Comparison of ENCODE assay signal across 8 cellular contexts in the genomic region with DNA sequence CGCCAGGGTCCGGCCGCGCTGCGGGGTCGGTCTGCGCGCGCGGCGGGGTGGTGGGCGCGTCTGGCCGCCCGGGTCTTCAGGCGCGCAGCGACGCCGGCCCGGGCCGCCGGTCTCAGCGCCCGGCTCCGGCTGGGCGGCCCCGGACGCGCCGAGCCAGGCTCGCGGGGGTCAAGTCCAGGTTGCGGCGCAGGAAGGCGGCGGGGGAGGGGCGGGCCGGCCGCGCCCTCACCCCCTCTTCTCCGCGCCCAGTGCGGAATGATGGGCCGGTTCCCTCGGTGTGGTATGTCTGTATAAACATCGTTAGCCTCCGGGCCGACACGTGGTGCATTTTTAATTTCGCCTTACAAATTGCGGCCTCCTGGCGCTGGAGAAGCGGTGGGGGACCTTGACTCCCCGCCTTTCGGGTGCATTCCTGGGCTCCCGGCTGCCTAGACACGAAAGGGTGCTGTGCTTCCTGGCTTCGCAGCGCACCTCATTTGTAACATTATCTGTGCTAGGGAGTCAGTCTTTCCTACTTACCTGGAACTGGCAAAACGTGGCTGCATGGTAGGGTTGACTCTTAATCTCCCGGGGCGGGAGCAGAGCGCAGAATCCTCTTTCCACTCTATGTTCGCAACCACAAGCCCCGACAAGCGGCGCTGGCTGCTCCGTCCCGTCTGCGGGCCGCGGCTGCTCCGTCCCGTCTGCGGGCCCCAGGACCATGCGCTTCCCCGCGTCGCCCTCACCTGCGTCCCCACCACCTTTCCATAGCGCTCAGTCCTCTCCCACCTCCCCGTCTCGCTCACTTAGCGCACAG.
A peak's percentile ranks its signal among the peaks of the same experiment; 100 is the strongest.
DNase-seq lines count a peak whose midpoint lies in the region; ATAC-seq, FAIRE-seq and TF ChIP-seq lines count a peak whose summit lies in the region.

No MANE protein-coding gene starts in this region.

- H4K20me1 ChIP-seq in PC-3 (ENCODE audit: low read length), result no peaks in the 10 kb centered on the region

- H3K27me3 Mint-ChIP-seq in CD4-positive, CD25-positive, alpha-beta regulatory T cell, result peaks cover 57% of the 10 kb centered on the region
- H3K27me3 Mint-ChIP-seq in natural killer cell (ENCODE audit: low read depth in 2 of 2), result no peaks in the 10 kb centered on the region

- H3K79me2 ChIP-seq in PC-3 (ENCODE audit: low read length), result peaks cover 5% of the 10 kb centered on the region; the same call in 1 of the 2 replicates

- H3K9me2 ChIP-seq in PC-3 (replicated peaks; ENCODE audit: low read length), result no peaks in the 10 kb centered on the region

- ATAC-seq in CD4-positive, CD25-positive, alpha-beta regulatory T cell (ENCODE audit: low read depth in 2 of 2), result no peak
- ATAC-seq in PC-3 (peak; percentile 70), esophagus mucosa (peak; percentile 80), natural killer cell (peak in 1 of 3 donors; percentile 3), HG02970 (IDR thresholded peaks at IDR 0.05; ENCODE audit: low FRiP score, unreplicated experiment) (no peak)

- peak in 1 of 3 donors; percentile 2 for DNase-seq in CD4-positive, CD25-positive, alpha-beta regulatory T cell
- peak; percentile 77 for DNase-seq in PC-3
- peak; percentile 34 for DNase-seq in natural killer cell
- DNase-seq in stimulated activated CD4-positive, alpha-beta T cell treated with anti-CD3 and anti-CD28 coated beads, Interleukin-15, amount 100 ng/mL, for 24 hours, result no peak
- no peak for DNase-seq in NCI-H446 (lab: John Stamatoyannopoulos, UW)
- DNase-seq in frontal cortex (ENCODE audit: low spot score in 2 of 2), result no peak

- H3K9ac ChIP-seq in PC-3 (ENCODE audit: low read length), result peak overlapping the region; percentile 82

- H3K4me1 Mint-ChIP-seq in CD4-positive, CD25-positive, alpha-beta regulatory T cell, result peaks cover 0 to 27% (median 0%) of the 10 kb centered on the region in 4 donors
- peaks cover 65% of the 10 kb centered on the region in 2 donors for H3K4me1 Mint-ChIP-seq in natural killer cell

- H3K4me3 ChIP-seq in CD4-positive, CD25-positive, alpha-beta regulatory T cell (ENCODE audit: low read depth, low read length), result no peak overlapping the region
- peak overlapping the region; percentile 65 for H3K4me3 ChIP-seq in PC-3 (ENCODE audit: low read length)

- TF ChIP-seq CTCF in PC-3 (conservative IDR thresholded peaks at IDR 0.05; ENCODE audit: low read depth, low read length) (no peak), natural killer cell (IDR thresholded peaks at IDR 0.05) (no peak)

- no peaks in the 10 kb centered on the region for H3K9me3 ChIP-seq in CD4-positive, CD25-positive, alpha-beta regulatory T cell (ENCODE audit: control insufficient read depth in 2 of 2, low read length in 2 of 2)
- no peaks in the 10 kb centered on the region for H3K9me3 ChIP-seq in PC-3 (ENCODE audit: low read length)

- peak overlapping the region; percentile 73 to 86 (median 74) for H3K27ac Mint-ChIP-seq in CD4-positive, CD25-positive, alpha-beta regulatory T cell
- H3K27ac Mint-ChIP-seq in natural killer cell, result peak overlapping the region; percentile 92 to 97

- peaks cover 16% of the 10 kb centered on the region for H3K27me3 ChIP-seq in CD4-positive, CD25-positive, alpha-beta regulatory T cell (ENCODE audit: control insufficient read depth, insufficient read depth, low read length)
- no peaks in the 10 kb centered on the region for H3K27me3 ChIP-seq in PC-3 (ENCODE audit: low read length)

- H3K4me3 Mint-ChIP-seq in CD4-positive, CD25-positive, alpha-beta regulatory T cell, result peak overlapping the region; percentile 38 to 84 (median 76)
- H3K4me3 Mint-ChIP-seq in natural killer cell, result peak overlapping the region; percentile 92

- peak overlapping the region; percentile 86 for H3K4me2 ChIP-seq in PC-3 (ENCODE audit: low read length)

- FAIRE-seq in frontal cortex (lab: Jason Lieb, UNC), result no peak

- POLR2A ChIA-PET in PC-3 (lab: Charles Lee; ENCODE audit: unreplicated experiment), result interaction anchor here (0.7 kb wide), 1 partner anchor 51 kb away, joined by 4 read pairs; no protein-coding TSS in a partner anchor

- no peak overlapping the region for H3K27ac ChIP-seq in CD4-positive, CD25-positive, alpha-beta regulatory T cell (ENCODE audit: insufficient read depth, low read length, poor library complexity, severe bottlenecking)
- H3K27ac ChIP-seq in PC-3 (ENCODE audit: low read length), result peak overlapping the region; percentile 62

- peaks cover 4% of the 10 kb centered on the region for H3K4me1 ChIP-seq in CD4-positive, CD25-positive, alpha-beta regulatory T cell (ENCODE audit: control insufficient read depth, insufficient read depth, low read length, poor library complexity, severe bottlenecking)
- peaks cover 67% of the 10 kb centered on the region for H3K4me1 ChIP-seq in PC-3 (ENCODE audit: insufficient read depth, low read length)

- H3K36me3 Mint-ChIP-seq in CD4-positive, CD25-positive, alpha-beta regulatory T cell, result no peaks in the 10 kb centered on the region
- no peaks in the 10 kb centered on the region for H3K36me3 Mint-ChIP-seq in natural killer cell

- no peaks in the 10 kb centered on the region for H3K36me3 ChIP-seq in CD4-positive, CD25-positive, alpha-beta regulatory T cell (ENCODE audit: control insufficient read depth, insufficient read depth, low read length)
- no peaks in the 10 kb centered on the region for H3K36me3 ChIP-seq in PC-3 (ENCODE audit: low read depth, low read length)

- no peaks in the 10 kb centered on the region for H3F3A ChIP-seq in PC-3 (ENCODE audit: low read length, unreplicated experiment)

- peak overlapping the region; percentile 73 for H2AFZ ChIP-seq in PC-3 (ENCODE audit: low read length)

- TSS peak; percentile 57 for BruUV-seq in PC-3 (replicated peaks; lab: Mats Ljungman, UMichigan)

- CTCF ChIA-PET in PC-3 (lab: Charles Lee), result interaction anchor here (0.5 kb wide), 1 partner anchor 66 kb away, joined by 3 read pairs; no protein-coding TSS in a partner anchor

- intact Hi-C loops in PC-3 (cut with micrococcal nuclease) (loop anchor here (1.0 to 5.0 kb wide), 4 partner anchors 39 to 214 kb away; a partner anchor contains a TSS), natural killer cell (cut with micrococcal nuclease) (loop anchor here (1.0 to 10.0 kb wide), 4 partner anchors 43 to 214 kb away; a partner anchor contains a TSS)

- H3K9me3 Mint-ChIP-seq in CD4-positive, CD25-positive, alpha-beta regulatory T cell, result peaks cover 0 to 4% (median 0%) of the 10 kb centered on the region in 7 donors
- H3K9me3 Mint-ChIP-seq in natural killer cell, result peaks cover 0 to 3% of the 10 kb centered on the region in 2 donors

Comparison
In these comparisons a context has a peak if more than half of its experiments do, and no peak if none do; other contexts are left out.
1. ATAC-seq: peak in PC-3 (single experiment) and esophagus mucosa (single experiment); none in CD4-positive, CD25-positive, alpha-beta regulatory T cell (0 of 2) and HG02970 (single experiment).
2. DNase-seq: peak in PC-3 (single experiment) and natural killer cell (single experiment); none in stimulated activated CD4-positive, alpha-beta T cell treated with anti-CD3 and anti-CD28 coated beads, Interleukin-15, amount 100 ng/mL, for 24 hours (single experiment), NCI-H446 (0 of 2) and frontal cortex (0 of 2).